Comparison of ENCODE assay signal across 19 cellular contexts in the genomic region with DNA sequence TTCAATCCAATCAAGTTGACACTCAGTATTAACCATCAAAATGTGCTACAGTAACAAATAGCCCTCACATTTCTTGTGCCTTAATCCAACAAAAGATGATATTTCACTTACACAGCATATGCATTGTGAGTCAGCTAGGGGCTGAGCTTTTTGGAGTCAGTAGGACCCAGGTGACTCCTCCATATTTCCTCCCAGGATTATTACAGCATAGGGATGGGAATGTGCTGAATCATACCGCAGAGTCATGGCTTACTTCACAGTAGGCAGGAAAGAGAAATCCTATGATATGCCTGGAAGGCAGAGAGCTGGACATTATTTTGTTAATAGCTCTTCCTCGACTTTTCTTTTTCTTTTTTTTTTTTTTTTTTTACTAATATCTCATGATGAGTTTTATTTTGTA.
DNase-seq lines count a peak whose midpoint lies in the region; ATAC-seq, FAIRE-seq and TF ChIP-seq lines count a peak whose summit lies in the region.
"Had no signal": no experiment of that assay in that cellular context is flagged by ENCODE, and none has a peak within 500 bp of the region (broad histone marks: within the 10 kb centered on the region; RNA-seq: fewer than 3 reads in every experiment).

No MANE protein-coding gene starts in this region.

- no peaks in the 10 kb centered on the region for H3K36me3 Mint-ChIP-seq in T-cell

- no peak for FAIRE-seq in keratinocyte (lab: Jason Lieb, UNC)

- intact Hi-C loops in spleen (cut with DNase I; ENCODE audit: low total_unique reads) = no loop called here

- H3K27me3 ChIP-seq in keratinocyte (ENCODE audit: control insufficient read depth, extremely low read depth, insufficient read depth, low read length) (no peaks in the 10 kb centered on the region), spleen (replicated peaks in 1 of 7) (no peaks in the 10 kb centered on the region)
- H3K27me3 ChIP-seq: ascending aorta, dorsolateral prefrontal cortex, upper lobe of left lung had no signal

- POLR2A ChIA-PET in T-cell (lab: Charles Lee) = no interaction called here

- H3K27ac ChIP-seq in keratinocyte (ENCODE audit: control insufficient read depth, insufficient read depth, low read length) (no peak overlapping the region), spleen (no peak overlapping the region)
- H3K27ac ChIP-seq: ascending aorta, dorsolateral prefrontal cortex, KMS-11, upper lobe of left lung had no signal

- no peak overlapping the region for H3K4me3 Mint-ChIP-seq in T-cell

- no peaks in the 10 kb centered on the region for H3K79me2 ChIP-seq in keratinocyte (ENCODE audit: control insufficient read depth, insufficient read depth, low read length)

- dilution Hi-C loops in keratinocyte (cut with MboI; ENCODE audit: extremely low pct_ligation_motif_present, low sequenced_read_pairs) = no loop called here

- no peaks in the 10 kb centered on the region for H3K4me1 ChIP-seq in keratinocyte (ENCODE audit: control insufficient read depth, extremely low read depth, insufficient read depth, low read length)
- no peaks in the 10 kb centered on the region for H3K4me1 ChIP-seq in spleen
- H3K4me1 ChIP-seq: ascending aorta, upper lobe of left lung had no signal

- H3K27me3 Mint-ChIP-seq in T-cell = peaks cover 0 to 3% of the 10 kb centered on the region in 2 donors

- no peak overlapping the region for H3K9ac ChIP-seq in keratinocyte (ENCODE audit: control insufficient read depth, extremely low read depth, insufficient read depth, low read length)
- H3K9ac ChIP-seq: KMS-11 had no signal

- CTCF ChIA-PET in T-cell (lab: Charles Lee) = interaction anchor here in 1 of 2 donors (0.7 kb wide), 1 partner anchor 424 kb away, joined by 3 read pairs; no protein-coding TSS in a partner anchor

- 77 to 86% (median 83%) methylated on average over 2 of the region's 2 CpGs for WGBS in spleen, 5 donors

- H3K4me1 Mint-ChIP-seq in T-cell = no peaks in the 10 kb centered on the region

- H3K4me2 ChIP-seq in keratinocyte (ENCODE audit: control insufficient read depth, extremely low read depth, insufficient read depth, low read depth, low read length) = no peak overlapping the region
- H3K4me2 ChIP-seq: KMS-11 had no signal

- H3K9me3 Mint-ChIP-seq in T-cell = peaks cover 9 to 32% (median 22%) of the 10 kb centered on the region in 3 donors

- peak; percentile 18 for DNase-seq in AG20443 (ENCODE audit: low spot score)
- DNase-seq in HS-5 (ENCODE audit: low read depth) = peak; percentile 87
- DNase-seq in amniotic epithelial cell (ENCODE audit: low read depth) = peak; percentile 2
- peak; percentile 4 for DNase-seq in keratinocyte (ENCODE audit: low read depth, low spot score)
- no peak for DNase-seq in T-cell
- no peak for DNase-seq in amygdala (lab: John Stamatoyannopoulos, UW)
- DNase-seq in spleen = no peak
- no peak for DNase-seq in pons (ENCODE audit: low spot score)
- DNase-seq: activated effector memory CD4-positive, alpha-beta T cell treated with anti-CD3 and anti-CD28 coated beads, Interleukin-2, amount 50 U/mL, for 16 hours; AML-193; dorsolateral prefrontal cortex; foreskin fibroblast; H7; NCI-H446; stimulated activated CD4-positive, alpha-beta T cell treated with anti-CD3 and anti-CD28 coated beads, Interleukin-4, amount 100 ng/mL, for 4 hours; upper lobe of left lung had no signal

- H3K4me3 ChIP-seq in keratinocyte (ENCODE audit: control insufficient read depth in 2 of 3, extremely low read depth in 1 of 3, insufficient read depth in 2 of 3, low read depth in 1 of 3, low read length in 3 of 3) = no peak overlapping the region
- H3K4me3 ChIP-seq in spleen = no peak overlapping the region
- H3K4me3 ChIP-seq: ascending aorta, dorsolateral prefrontal cortex, upper lobe of left lung had no signal

- H2AFZ ChIP-seq in keratinocyte (ENCODE audit: control insufficient read depth, low read length) = no peak overlapping the region

- H4K20me1 ChIP-seq in keratinocyte (ENCODE audit: control insufficient read depth, extremely low read depth, insufficient read depth, low read length) = no peaks in the 10 kb centered on the region

- H3K9me3 ChIP-seq in keratinocyte (ENCODE audit: control insufficient read depth, low read depth, low read length) (peaks cover 2% of the 10 kb centered on the region), spleen (peaks cover 0 to 29% (median 19%) of the 10 kb centered on the region in 8 donors)
- H3K9me3 ChIP-seq: ascending aorta had no signal

- H3K9me1 ChIP-seq in keratinocyte (ENCODE audit: control insufficient read depth, extremely low read depth, insufficient read depth, low read length) = no peaks in the 10 kb centered on the region

- no peak overlapping the region for H3K27ac Mint-ChIP-seq in T-cell

- H3K36me3 ChIP-seq in keratinocyte (ENCODE audit: control insufficient read depth in 2 of 2, extremely low read depth in 1 of 2, insufficient read depth in 2 of 2, low read length in 2 of 2) (no peaks in the 10 kb centered on the region), spleen (no peaks in the 10 kb centered on the region)
- H3K36me3 ChIP-seq: ascending aorta, upper lobe of left lung had no signal

- TF ChIP-seq CTCF in keratinocyte (optimal IDR thresholded peaks at IDR 0.05 in 1 of 3, IDR thresholded peaks at IDR 0.05 in 1 of 3, conservative IDR thresholded peaks at IDR 0.05 in 1 of 3; ENCODE audit: extremely low read depth in 1 of 3, insufficient read depth in 2 of 3, low read length in 3 of 3) = no peak
- no peak for TF ChIP-seq CTCF in spleen (IDR thresholded peaks at IDR 0.05 in 8 of 11, conservative IDR thresholded peaks at IDR 0.05 in 3 of 11)

- ATAC-seq in T-cell (replicated peaks in 1 of 4) = no peak
- ATAC-seq: sciatic nerve had no signal

- TF ChIP-seq POLR2A in spleen (IDR thresholded peaks at IDR 0.05) = no peak

Comparison
In these comparisons a context has a peak if more than half of its experiments do, and no peak if none do; other contexts are left out.
1. DNase-seq: peak in AG20443 (single experiment), HS-5 (single experiment), amniotic epithelial cell (single experiment) and keratinocyte (single experiment); none in T-cell (0 of 34), amygdala (0 of 56), spleen (single experiment) and pons (single experiment).